In genomic region chr6:129713806-129714338, GRCh38 we compare ENCODE assay signal across 1 cellular context.
TF ChIP-seq lines count a peak whose summit lies in the region.

No MANE protein-coding gene starts in this region.

TF ChIP-seq in K562, 482 proteins besides CTCF, POLR2A, EP300 and RAD21 (continued from another document):
- TF ChIP-seq CHAMP1 (IDR thresholded peaks at IDR 0.05), result no peak
- no peak for TF ChIP-seq BRCA1 (IDR thresholded peaks at IDR 0.05)
- no peak for TF ChIP-seq BRCA1 (CRISPR knock-in tag; IDR thresholded peaks at IDR 0.05)
- TF ChIP-seq NCOA2 (IDR thresholded peaks at IDR 0.05; ENCODE audit: partially characterized antibody in 2 of 2), result no peak
- no peak for TF ChIP-seq E2F4 (CRISPR knock-in tag; IDR thresholded peaks at IDR 0.05; ENCODE audit: low read depth)
- no peak for TF ChIP-seq MLX (CRISPR knock-in tag; conservative IDR thresholded peaks at IDR 0.05)
- TF ChIP-seq SMC3 (conservative IDR thresholded peaks at IDR 0.05; ENCODE audit: insufficient read depth, low read depth, low read length), result no peak
- TF ChIP-seq L3MBTL2 (IDR thresholded peaks at IDR 0.05), result no peak
- no peak for TF ChIP-seq CTCFL (IDR thresholded peaks at IDR 0.05; ENCODE audit: borderline replicate concordance, insufficient read depth, low read depth, low read length, poor library complexity, severe bottlenecking)
TF ChIP-seq in K562: peak in this region for 0.
